In the genomic region with DNA sequence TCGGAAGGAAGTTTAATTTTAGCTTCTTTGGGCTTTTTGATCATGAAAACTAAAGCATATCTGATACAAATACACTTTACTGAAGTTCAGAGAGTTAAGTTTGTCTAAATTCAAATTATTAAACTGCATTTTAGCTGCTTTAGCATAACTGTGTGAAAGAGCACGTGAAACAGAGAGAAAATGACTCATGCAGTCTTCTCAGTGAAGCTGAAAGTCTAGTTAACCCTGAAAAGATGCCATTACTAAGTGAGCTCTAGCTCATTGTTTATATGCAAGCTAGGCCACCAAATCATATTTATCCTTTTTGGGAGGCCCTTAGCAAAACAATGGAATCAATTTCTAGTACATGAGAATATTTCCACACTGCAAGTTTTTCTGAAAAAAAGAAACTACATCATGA, we compare ENCODE assay signal across 9 cellular contexts. TPM values are rescaled to one million over a fixed set of nuclear protein-coding genes. Genes with fewer than 3 reads are reported as not detected.
DNase-seq lines count a peak whose midpoint lies in the region; ATAC-seq and TF ChIP-seq lines count a peak whose summit lies in the region.
"Had no signal": no experiment of that assay in that cellular context is flagged by ENCODE, and none has a peak within 500 bp of the region (broad histone marks: within the 10 kb centered on the region; RNA-seq: fewer than 3 reads in every experiment).

No MANE protein-coding gene starts in this region.

- H3K4me1 Mint-ChIP-seq in activated naive CD8-positive, alpha-beta T cell treated with anti-CD3 and anti-CD28 coated beads for 36 hours: peaks cover 6% of the 10 kb centered on the region

- H3K36me3 Mint-ChIP-seq in activated naive CD8-positive, alpha-beta T cell treated with anti-CD3 and anti-CD28 coated beads for 36 hours: no peaks in the 10 kb centered on the region

- TF ChIP-seq CTCF in GM13976 (IDR thresholded peaks at IDR 0.05; ENCODE audit: borderline replicate concordance, control extremely low read depth, extremely low read depth, insufficient read depth, missing control alignments): no peak

- H3K36me3 ChIP-seq in adipocyte (ENCODE audit: control insufficient read depth, insufficient read depth, low read length, severe bottlenecking): no peaks in the 10 kb centered on the region
- H3K36me3 ChIP-seq: thoracic aorta had no signal

- H3K9me3 ChIP-seq in adipocyte (ENCODE audit: control insufficient read depth, low read length): no peaks in the 10 kb centered on the region
- H3K9me3 ChIP-seq: thoracic aorta had no signal

- H3K9me3 Mint-ChIP-seq in activated naive CD8-positive, alpha-beta T cell treated with anti-CD3 and anti-CD28 coated beads for 36 hours: no peaks in the 10 kb centered on the region

- peak overlapping the region; percentile 46 for H3K4me3 ChIP-seq in adipocyte (ENCODE audit: low read length)
- H3K4me3 ChIP-seq: thoracic aorta had no signal

- DNase-seq in GM13976 (ENCODE audit: low spot score) (peak; percentile 35), adipocyte (ENCODE audit: low read depth) (peak; percentile 72), non-pigmented ciliary epithelial cell (ENCODE audit: low read depth) (peak; percentile 27), NCI-H2081 treated with DMSO at 0.1 percent for 48 hours (lab: John Stamatoyannopoulos, UW) (no peak)
- no peak for DNase-seq in activated naive CD8-positive, alpha-beta T cell treated with anti-CD3 and anti-CD28 coated beads for 36 hours

- no peaks in the 10 kb centered on the region for H3K27me3 ChIP-seq in adipocyte (replicated peaks; ENCODE audit: control insufficient read depth, insufficient read depth, low read length)

- ATAC-seq in HG02588 (IDR thresholded peaks at IDR 0.05; ENCODE audit: unreplicated experiment): peak; percentile 46
- ATAC-seq in HG02981 (IDR thresholded peaks at IDR 0.05; ENCODE audit: unreplicated experiment): no peak

- H3K27ac Mint-ChIP-seq in activated naive CD8-positive, alpha-beta T cell treated with anti-CD3 and anti-CD28 coated beads for 36 hours: no peak overlapping the region

- H3K9ac ChIP-seq in adipocyte (ENCODE audit: low read length): peak overlapping the region; percentile 79

- no peak overlapping the region for H3K4me3 Mint-ChIP-seq in activated naive CD8-positive, alpha-beta T cell treated with anti-CD3 and anti-CD28 coated beads for 36 hours

- H3K27me3 Mint-ChIP-seq in activated naive CD8-positive, alpha-beta T cell treated with anti-CD3 and anti-CD28 coated beads for 36 hours: peaks cover 10% of the 10 kb centered on the region

- in situ Hi-C loops in GM13976 (cut with MboI; ENCODE audit: low sequenced_read_pairs, unreplicated experiment): no loop called here

- H3K4me1 ChIP-seq in adipocyte (ENCODE audit: control insufficient read depth, insufficient read depth, low read length): peaks cover 21% of the 10 kb centered on the region

RNA-seq across cellular contexts. Expression of a gene that starts 27.6 kb away (rescaled TPM):
- total RNA-seq in activated naive CD8-positive, alpha-beta T cell treated with anti-CD3 and anti-CD28 coated beads for 36 hours: not detected
- total RNA-seq: NCI-H460 had no signal

RNA-seq across cellular contexts. Expression of a gene that starts 57.3 kb away (rescaled TPM):
- total RNA-seq in activated naive CD8-positive, alpha-beta T cell treated with anti-CD3 and anti-CD28 coated beads for 36 hours: 10 to 100 TPM; 42.3 to 44.3 TPM

Comparison
In these comparisons a context has a peak if more than half of its experiments do, and no peak if none do; other contexts are left out.
1. DNase-seq: peak in GM13976 (single experiment), adipocyte (single experiment) and non-pigmented ciliary epithelial cell (single experiment); none in NCI-H2081 treated with DMSO at 0.1 percent for 48 hours (single experiment) and activated naive CD8-positive, alpha-beta T cell treated with anti-CD3 and anti-CD28 coated beads for 36 hours (single experiment).